Comparison of ENCODE assay signal across 17 cellular contexts in the genomic region with DNA sequence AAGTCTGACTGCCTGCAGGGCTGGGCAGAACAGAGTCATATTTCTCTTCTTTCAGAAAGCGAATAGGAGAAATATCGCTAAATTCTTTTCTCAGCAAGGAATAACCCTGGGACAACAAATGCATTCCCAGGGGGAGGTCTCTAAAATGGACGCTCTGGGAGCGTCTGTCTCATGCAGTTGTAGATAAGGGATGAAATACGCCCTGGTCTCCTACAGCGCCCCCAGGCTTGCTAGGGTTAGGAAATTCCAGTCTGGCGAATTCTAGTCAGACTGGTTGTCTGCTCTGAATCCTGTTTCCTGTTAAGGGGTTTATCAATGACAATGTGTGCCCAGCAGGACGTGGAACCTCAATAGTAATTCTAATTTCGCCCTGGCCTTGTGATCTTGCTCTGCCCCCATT.
"Had no signal": no experiment of that assay in that cellular context is flagged by ENCODE, and none has a peak within 500 bp of the region (broad histone marks: within the 10 kb centered on the region; RNA-seq: fewer than 3 reads in every experiment).

No MANE protein-coding gene starts in this region.

- H3K36me3 ChIP-seq: brain microvascular endothelial cell, colonic mucosa, left lung, thyroid gland had no signal

- H3K4me3 ChIP-seq: colonic mucosa, left lung, thyroid gland had no signal

- H3K4me1 ChIP-seq: colonic mucosa, left lung, thyroid gland had no signal

- H3K27me3 Mint-ChIP-seq: activated CD4-positive, alpha-beta T cell treated with anti-CD3 and anti-CD28 coated beads, Interleukin-2, amount 10 ng/mL, durations not matched to agents 24 days and 14 days; central memory CD8-positive, alpha-beta T cell had no signal

- H3K9me3 ChIP-seq: colonic mucosa, thyroid gland had no signal

- DNase-seq: activated CD4-positive, alpha-beta T cell treated with anti-CD3 and anti-CD28 coated beads, Interleukin-2, amount 10 ng/mL, durations not matched to agents 24 days and 14 days; activated CD8-positive, alpha-beta memory T cell treated with anti-CD3 and anti-CD28 coated beads, Interleukin-2, amount 50 U/mL, for 4 hours; activated naive CD4-positive, alpha-beta T cell treated with anti-CD3 and anti-CD28 coated beads for 36 hours; activated T-cell treated with anti-CD3 and anti-CD28 coated beads, Interleukin-2, amount 50 U/mL, for 4 hours; brain microvascular endothelial cell; colonic mucosa; erythroblast; head of caudate nucleus; left lung; midbrain; occipital lobe; retina; stimulated activated CD8-positive, alpha-beta memory T cell treated with anti-CD3 and anti-CD28 coated beads, Interleukin-4, amount 100 ng/mL, for 48 hours; stimulated activated naive CD4-positive, alpha-beta T cell; thyroid gland had no signal

- H3K4me1 Mint-ChIP-seq: activated CD4-positive, alpha-beta T cell treated with anti-CD3 and anti-CD28 coated beads, Interleukin-2, amount 10 ng/mL, durations not matched to agents 24 days and 14 days; central memory CD8-positive, alpha-beta T cell; nephron had no signal

- H3K27ac Mint-ChIP-seq: activated CD4-positive, alpha-beta T cell treated with anti-CD3 and anti-CD28 coated beads, Interleukin-2, amount 10 ng/mL, durations not matched to agents 24 days and 14 days; activated naive CD4-positive, alpha-beta T cell treated with anti-CD3 and anti-CD28 coated beads for 36 hours; nephron had no signal

- H3K27ac ChIP-seq: brain microvascular endothelial cell, colonic mucosa, left lung, thyroid gland had no signal

- H3K4me3 Mint-ChIP-seq: activated CD4-positive, alpha-beta T cell treated with anti-CD3 and anti-CD28 coated beads, Interleukin-2, amount 10 ng/mL, durations not matched to agents 24 days and 14 days; activated naive CD4-positive, alpha-beta T cell treated with anti-CD3 and anti-CD28 coated beads for 36 hours; activated T-cell treated with anti-CD3 and anti-CD28 coated beads, Interleukin-2, amount 50 U/mL, for 4 hours; central memory CD8-positive, alpha-beta T cell; nephron had no signal

- H3K27me3 ChIP-seq: brain microvascular endothelial cell, colonic mucosa, left lung, thyroid gland had no signal

- ATAC-seq: activated T-cell treated with anti-CD3 and anti-CD28 coated beads, Interleukin-2, amount 50 U/mL, for 4 hours; left lung had no signal
